Comparison of ENCODE assay signal across 17 cellular contexts in genomic region chr2:223994562-223995162, GRCh38. TPM values are rescaled to one million over a fixed set of nuclear protein-coding genes. Genes with fewer than 3 reads are reported as not detected.
DNase-seq lines count a peak whose midpoint lies in the region; ATAC-seq, FAIRE-seq and TF ChIP-seq lines count a peak whose summit lies in the region.
"Had no signal": no experiment of that assay in that cellular context is flagged by ENCODE, and none has a peak within 500 bp of the region (broad histone marks: within the 10 kb centered on the region; RNA-seq: fewer than 3 reads in every experiment).

No MANE protein-coding gene starts in this region.

- H3K9ac ChIP-seq in mammary epithelial cell (ENCODE audit: insufficient read depth, low read length) (no peak overlapping the region), kidney (ENCODE audit: low read length in 2 of 2) (no peak overlapping the region), MM.1S (ENCODE audit: low read length) (no peak overlapping the region)

- POLR2A ChIA-PET in MCF 10A (lab: Yijun Ruan, JAX), result interaction anchor here (0.9 to 4.1 kb wide), 4 partner anchors 37 to 289 kb away, joined by 3 to 33 read pairs (median 4); no protein-coding TSS in a partner anchor

- H3K4me1 ChIP-seq in mammary epithelial cell (ENCODE audit: insufficient read depth, low read length), result peaks cover 12% of the 10 kb centered on the region
- H3K4me1 ChIP-seq in kidney (ENCODE audit: control insufficient read depth in 1 of 2, insufficient read depth in 1 of 2, low read depth in 1 of 2, low read length in 2 of 2), result peaks cover 10 to 14% of the 10 kb centered on the region in 2 donors
- H3K4me1 ChIP-seq in MM.1S (ENCODE audit: low read length), result no peaks in the 10 kb centered on the region

- H3K9me3 ChIP-seq in mammary epithelial cell (replicated peaks; ENCODE audit: insufficient read depth, low read length), result no peaks in the 10 kb centered on the region
- H3K9me3 ChIP-seq in kidney (ENCODE audit: control insufficient read depth in 1 of 2, low read length in 2 of 2), result no peaks in the 10 kb centered on the region
- no peaks in the 10 kb centered on the region for H3K9me3 ChIP-seq in MM.1S (replicated peaks; ENCODE audit: insufficient read depth, low read length)
- H3K9me3 ChIP-seq: tibial artery had no signal

- H3K9me3 Mint-ChIP-seq in MCF 10A (ENCODE audit: unreplicated experiment) (no peaks in the 10 kb centered on the region), endothelial cell (ENCODE audit: unreplicated experiment) (no peaks in the 10 kb centered on the region)
- H3K9me3 Mint-ChIP-seq in T-helper 1 cell treated with Interleukin-12 subunit alpha and Interleukin-12 subunit beta and Interleukin-4 antibody, amounts not matched to agents 30 μg/mL and 1 μg/mL, for 36 hours, result no peaks in the 10 kb centered on the region
- H3K9me3 Mint-ChIP-seq in stimulated activated naive CD8-positive, alpha-beta T cell treated with anti-CD3 and anti-CD28 coated beads, Interleukin-15, amount 100 ng/mL, for 72 hours, result no peaks in the 10 kb centered on the region
- H3K9me3 Mint-ChIP-seq: stimulated activated memory B cell treated with anti-CD40 and anti-IgM and Interleukin-4, amounts not matched to agents 10 μg/mL and 1 μg/mL and 100 μg/mL, for 72 hours had no signal

- peak; percentile 62 for ATAC-seq in stimulated activated naive CD8-positive, alpha-beta T cell treated with anti-CD3 and anti-CD28 coated beads, Interleukin-15, amount 100 ng/mL, for 72 hours
- ATAC-seq: stimulated activated memory B cell treated with anti-CD40 and anti-IgM and Interleukin-4, amounts not matched to agents 10 μg/mL and 1 μg/mL and 100 μg/mL, for 72 hours had no signal

- H3K36me3 ChIP-seq in mammary epithelial cell (ENCODE audit: insufficient read depth, low read length) (peaks cover 36% of the 10 kb centered on the region), kidney (ENCODE audit: control insufficient read depth in 1 of 2, insufficient read depth in 2 of 2, low read length in 2 of 2) (no peaks in the 10 kb centered on the region), MM.1S (replicated peaks; ENCODE audit: insufficient read depth, low read length) (no peaks in the 10 kb centered on the region)
- H3K36me3 ChIP-seq: tibial artery had no signal

- H3K79me2 ChIP-seq in mammary epithelial cell (ENCODE audit: insufficient read depth, low read length) (peaks cover 2% of the 10 kb centered on the region), MM.1S (ENCODE audit: low read length) (no peaks in the 10 kb centered on the region)

- H3K36me3 Mint-ChIP-seq in MCF 10A (ENCODE audit: insufficient read depth, unreplicated experiment) (peaks cover 24% of the 10 kb centered on the region), endothelial cell (ENCODE audit: low read depth, unreplicated experiment) (peaks cover 2% of the 10 kb centered on the region)
- peaks cover 6% of the 10 kb centered on the region for H3K36me3 Mint-ChIP-seq in T-helper 1 cell treated with Interleukin-12 subunit alpha and Interleukin-12 subunit beta and Interleukin-4 antibody, amounts not matched to agents 30 μg/mL and 1 μg/mL, for 36 hours (ENCODE audit: low read depth)
- H3K36me3 Mint-ChIP-seq: stimulated activated memory B cell treated with anti-CD40 and anti-IgM and Interleukin-4, amounts not matched to agents 10 μg/mL and 1 μg/mL and 100 μg/mL, for 72 hours had no signal

- H3K27ac Mint-ChIP-seq in MCF 10A (ENCODE audit: low read depth, unreplicated experiment) (peak overlapping the region; percentile 9), endothelial cell (ENCODE audit: unreplicated experiment) (no peak overlapping the region)
- H3K27ac Mint-ChIP-seq in T-helper 1 cell treated with Interleukin-12 subunit alpha and Interleukin-12 subunit beta and Interleukin-4 antibody, amounts not matched to agents 30 μg/mL and 1 μg/mL, for 36 hours, result peak overlapping the region; percentile 47
- H3K27ac Mint-ChIP-seq in stimulated activated naive CD8-positive, alpha-beta T cell treated with anti-CD3 and anti-CD28 coated beads, Interleukin-15, amount 100 ng/mL, for 72 hours, result peak overlapping the region; percentile 98 to 100
- H3K27ac Mint-ChIP-seq: stimulated activated memory B cell treated with anti-CD40 and anti-IgM and Interleukin-4, amounts not matched to agents 10 μg/mL and 1 μg/mL and 100 μg/mL, for 72 hours had no signal

- DNase-seq in MCF 10A (ENCODE audit: unreplicated experiment) (no peak), mammary epithelial cell (no peak), kidney (no peak), MM.1S (no peak), endothelial cell (ENCODE audit: low spot score) (no peak), RKO (ENCODE audit: low spot score) (no peak)
- DNase-seq in stimulated activated naive CD8-positive, alpha-beta T cell treated with anti-CD3 and anti-CD28 coated beads, Interleukin-15, amount 100 ng/mL, for 72 hours, result peak in 1 of 2 donors; percentile 13
- DNase-seq: activated gamma-delta T cell treated with Interleukin-2 at 50 U/mL for 16 hours; effector memory CD4-positive, alpha-beta T cell; head of caudate nucleus; NCI-H1694 treated with DMSO at 0.1 percent for 48 hours; NCI-H2227 treated with DMSO at 0.1 percent for 48 hours; PC-9; T-helper 9 cell; tibial artery had no signal

- no TSS peak for BruUV-seq in MCF 10A (replicated peaks; lab: Mats Ljungman, UMichigan)
- no TSS peak for BruUV-seq in mammary epithelial cell (replicated peaks; lab: Mats Ljungman, UMichigan)

- peak; percentile 19 for FAIRE-seq in kidney (lab: Jason Lieb, UNC)

- H3K4me3 ChIP-seq in mammary epithelial cell (replicated peaks in 1 of 3; ENCODE audit: insufficient read depth in 1 of 3, low read depth in 2 of 3, low read length in 3 of 3) (no peak overlapping the region), kidney (ENCODE audit: low read length in 2 of 2) (no peak overlapping the region), MM.1S (ENCODE audit: low read length) (no peak overlapping the region)
- H3K4me3 ChIP-seq: PC-9, tibial artery had no signal

- peaks cover 6% of the 10 kb centered on the region for H3K4me1 Mint-ChIP-seq in MCF 10A (ENCODE audit: insufficient read depth, unreplicated experiment)
- H3K4me1 Mint-ChIP-seq in T-helper 1 cell treated with Interleukin-12 subunit alpha and Interleukin-12 subunit beta and Interleukin-4 antibody, amounts not matched to agents 30 μg/mL and 1 μg/mL, for 36 hours (ENCODE audit: low read depth), result peaks cover 6% of the 10 kb centered on the region
- H3K4me1 Mint-ChIP-seq in stimulated activated naive CD8-positive, alpha-beta T cell treated with anti-CD3 and anti-CD28 coated beads, Interleukin-15, amount 100 ng/mL, for 72 hours, result peaks cover 30% of the 10 kb centered on the region
- H3K4me1 Mint-ChIP-seq in endothelial cell (ENCODE audit: unreplicated experiment), result no peaks in the 10 kb centered on the region
- H3K4me1 Mint-ChIP-seq: stimulated activated memory B cell treated with anti-CD40 and anti-IgM and Interleukin-4, amounts not matched to agents 10 μg/mL and 1 μg/mL and 100 μg/mL, for 72 hours had no signal

- dilution Hi-C loops in mammary epithelial cell (cut with HindIII; ENCODE audit: low sequenced_read_pairs), result loop anchor here (25.0 kb wide), 1 partner anchor 293 kb away; no protein-coding TSS in a partner anchor

- no peaks in the 10 kb centered on the region for H3K27me3 ChIP-seq in mammary epithelial cell (ENCODE audit: insufficient read depth, low read length)
- no peaks in the 10 kb centered on the region for H3K27me3 ChIP-seq in MM.1S (replicated peaks; ENCODE audit: insufficient read depth, low read length)
- H3K27me3 ChIP-seq: tibial artery had no signal

- no peak overlapping the region for H3K27ac ChIP-seq in mammary epithelial cell (ENCODE audit: insufficient read depth, low read depth, low read length)
- peak overlapping the region in 1 of 2 donors; percentile 36 for H3K27ac ChIP-seq in kidney (ENCODE audit: low read depth in 2 of 2, low read length in 2 of 2)
- no peak overlapping the region for H3K27ac ChIP-seq in MM.1S (ENCODE audit: low read length)
- H3K27ac ChIP-seq: PC-9, tibial artery had no signal

- H3K9me2 ChIP-seq in MM.1S (replicated peaks; ENCODE audit: insufficient read depth, low read length), result no peaks in the 10 kb centered on the region

- H4K20me1 ChIP-seq in mammary epithelial cell (ENCODE audit: insufficient read depth, low read length) (no peaks in the 10 kb centered on the region), MM.1S (ENCODE audit: insufficient read depth, low read length) (no peaks in the 10 kb centered on the region)

- in situ Hi-C loops in mammary epithelial cell (cut with MboI; ENCODE audit: low sequenced_read_pairs in 2 of 2), result loop anchor here (5.0 to 10.0 kb wide), 2 partner anchors 288 to 290 kb away; no protein-coding TSS in a partner anchor

- 98% methylated on average over 4 of the region's 4 CpGs for WGBS in mammary epithelial cell (ENCODE audit: low coverage, missing lambda C conversion rate)

- H3F3A ChIP-seq in MM.1S (ENCODE audit: insufficient read depth, low read length), result no peaks in the 10 kb centered on the region

- H3K27me3 Mint-ChIP-seq in MCF 10A (ENCODE audit: insufficient read depth, unreplicated experiment) (no peaks in the 10 kb centered on the region), endothelial cell (ENCODE audit: unreplicated experiment) (peaks cover 4% of the 10 kb centered on the region)
- H3K27me3 Mint-ChIP-seq in T-helper 1 cell treated with Interleukin-12 subunit alpha and Interleukin-12 subunit beta and Interleukin-4 antibody, amounts not matched to agents 30 μg/mL and 1 μg/mL, for 36 hours (ENCODE audit: low read depth), result no peaks in the 10 kb centered on the region
- H3K27me3 Mint-ChIP-seq in stimulated activated naive CD8-positive, alpha-beta T cell treated with anti-CD3 and anti-CD28 coated beads, Interleukin-15, amount 100 ng/mL, for 72 hours, result no peaks in the 10 kb centered on the region
- H3K27me3 Mint-ChIP-seq: stimulated activated memory B cell treated with anti-CD40 and anti-IgM and Interleukin-4, amounts not matched to agents 10 μg/mL and 1 μg/mL and 100 μg/mL, for 72 hours had no signal

- H2AFZ ChIP-seq in mammary epithelial cell (ENCODE audit: low read depth, low read length) (no peak overlapping the region), MM.1S (ENCODE audit: low read length) (no peak overlapping the region)
- H2AFZ ChIP-seq: PC-9 had no signal

- CTCF ChIA-PET in MCF 10A (lab: Yijun Ruan, JAX), result interaction anchor here (0.5 to 9.8 kb wide), 29 partner anchors 8 to 662 kb away, joined by 3 to 455 read pairs (median 4); partner anchors contain the start of gene SERPINE2
- CTCF ChIA-PET in mammary epithelial cell (lab: Charles Lee; ENCODE audit: low non-redundant PET), result no interaction called here

- intact Hi-C loops in MCF 10A (cut with micrococcal nuclease), result no loop called here
- intact Hi-C loops in mammary epithelial cell (cut with micrococcal nuclease), result no loop called here
- intact Hi-C loops in kidney (cut with DNase I), result loop anchor here (5.0 kb wide), 1 partner anchor 293 kb away; no protein-coding TSS in a partner anchor

- H3K4me2 ChIP-seq in mammary epithelial cell (ENCODE audit: insufficient read depth, low read depth, low read length) (no peak overlapping the region), MM.1S (ENCODE audit: low read depth, low read length) (no peak overlapping the region)
- H3K4me2 ChIP-seq: PC-9 had no signal

- H3K4me3 Mint-ChIP-seq in MCF 10A (ENCODE audit: unreplicated experiment) (no peak overlapping the region), endothelial cell (ENCODE audit: unreplicated experiment) (no peak overlapping the region)
- no peak overlapping the region for H3K4me3 Mint-ChIP-seq in T-helper 1 cell treated with Interleukin-12 subunit alpha and Interleukin-12 subunit beta and Interleukin-4 antibody, amounts not matched to agents 30 μg/mL and 1 μg/mL, for 36 hours
- H3K4me3 Mint-ChIP-seq in stimulated activated naive CD8-positive, alpha-beta T cell treated with anti-CD3 and anti-CD28 coated beads, Interleukin-15, amount 100 ng/mL, for 72 hours, result peak overlapping the region; percentile 33 to 43
- H3K4me3 Mint-ChIP-seq: stimulated activated memory B cell treated with anti-CD40 and anti-IgM and Interleukin-4, amounts not matched to agents 10 μg/mL and 1 μg/mL and 100 μg/mL, for 72 hours had no signal

- TF ChIP-seq CTCF in MCF 10A (IDR thresholded peaks at IDR 0.05; ENCODE audit: unreplicated experiment) (no peak), mammary epithelial cell (conservative IDR thresholded peaks at IDR 0.05 in 1 of 2, IDR thresholded peaks at IDR 0.05 in 1 of 2; ENCODE audit: extremely low read depth in 1 of 2, insufficient read depth in 1 of 2, low read depth in 1 of 2, low read length in 2 of 2) (no peak), kidney (IDR thresholded peaks at IDR 0.05; ENCODE audit: borderline replicate concordance, extremely low read depth, insufficient read depth) (no peak), MM.1S (IDR thresholded peaks at IDR 0.05; ENCODE audit: low read length) (no peak), endothelial cell (IDR thresholded peaks at IDR 0.05; ENCODE audit: unreplicated experiment) (no peak)

RNA-seq across cellular contexts. Expression of gene MRPL44, which starts 37.4 kb away (rescaled TPM):
- total RNA-seq in MCF 10A (2022) (27.4 and 31.2 TPM in 2 replicates), mammary epithelial cell (10 to 100 TPM; 24.2 to 27.2 TPM), kidney (24.2 TPM), endothelial cell (ENCODE audit: unreplicated experiment) (25.7 TPM)
- polyA plus RNA-seq in mammary epithelial cell (22.8 TPM), kidney (ENCODE audit: insufficient read depth, low read depth, low replicate concordance) (52.7 TPM)
- 27.3 TPM for polyA minus RNA-seq in mammary epithelial cell

RNA-seq across cellular contexts. Expression of gene SERPINE2, which starts 44.4 kb away (rescaled TPM):
- total RNA-seq in MCF 10A (2022) (176 and 231 TPM in 2 replicates), mammary epithelial cell (100 to 1,000 TPM; 490 to 535 TPM), kidney (27.3 TPM), endothelial cell (ENCODE audit: unreplicated experiment) (40.4 TPM)
- polyA plus RNA-seq in mammary epithelial cell (307 TPM), kidney (ENCODE audit: insufficient read depth, low read depth, low replicate concordance) (29.2 TPM)
- polyA minus RNA-seq in mammary epithelial cell, result 235 TPM

RNA-seq across cellular contexts. Expression of gene WDFY1, which starts 49.5 kb away (rescaled TPM):
- total RNA-seq in MCF 10A (2022), result 36.9 and 41.8 TPM in 2 replicates
- total RNA-seq in mammary epithelial cell, result 10 to 100 TPM; 55.6 to 96.0 TPM
- polyA plus RNA-seq in mammary epithelial cell, result 42.8 TPM
- polyA minus RNA-seq in mammary epithelial cell, result 69.1 TPM
- 38.4 TPM for total RNA-seq in kidney
- polyA plus RNA-seq in kidney (ENCODE audit: insufficient read depth, low read depth, low replicate concordance), result 10.4 TPM
- total RNA-seq in endothelial cell (ENCODE audit: unreplicated experiment), result 53.1 TPM

Comparison
In these comparisons a context has a peak if more than half of its experiments do, and no peak if none do; other contexts are left out.
1. H3K4me3 Mint-ChIP-seq: peak in stimulated activated naive CD8-positive, alpha-beta T cell treated with anti-CD3 and anti-CD28 coated beads, Interleukin-15, amount 100 ng/mL, for 72 hours (2 of 2); none in MCF 10A (single experiment), T-helper 1 cell treated with Interleukin-12 subunit alpha and Interleukin-12 subunit beta and Interleukin-4 antibody, amounts not matched to agents 30 μg/mL and 1 μg/mL, for 36 hours (single experiment) and endothelial cell (single experiment).